Comparison of ENCODE assay signal across 8 cellular contexts in genomic region chr1:53220962-53221286, GRCh38. TPM values are rescaled to one million over a fixed set of nuclear protein-coding genes. Genes with fewer than 3 reads are reported as not detected.
A peak's percentile ranks its signal among the peaks of the same experiment; 100 is the strongest.
DNase-seq lines count a peak whose midpoint lies in the region; ATAC-seq and TF ChIP-seq lines count a peak whose summit lies in the region.

No MANE protein-coding gene starts in this region.

- intact Hi-C loops in posterior vena cava (cut with DNase I), result no loop called here

- H3K4me3 Mint-ChIP-seq in activated naive CD4-positive, alpha-beta T cell treated with anti-CD3 and anti-CD28 coated beads, Interleukin-2, amount 10 ng/mL, durations not matched to agents 7 days and 5 days, result peak overlapping the region; percentile 87
- H3K4me3 Mint-ChIP-seq in brain, result peak overlapping the region; percentile 87 to 94 (median 94)

- 48 to 49% methylated on average over 3 of the region's 3 CpGs for WGBS in lung, 2 donors
- WGBS in upper lobe of left lung, 2 donors, result 46 to 54% methylated on average over 3 of the region's 3 CpGs

- H3K27me3 ChIP-seq in lung (ENCODE audit: control insufficient read depth, insufficient read depth) (no peaks in the 10 kb centered on the region), upper lobe of left lung (no peaks in the 10 kb centered on the region)

- H3K27me3 Mint-ChIP-seq in activated naive CD4-positive, alpha-beta T cell treated with anti-CD3 and anti-CD28 coated beads, Interleukin-2, amount 10 ng/mL, durations not matched to agents 7 days and 5 days, result no peaks in the 10 kb centered on the region
- H3K27me3 Mint-ChIP-seq in brain, result peaks cover 14% of the 10 kb centered on the region

- H3K36me3 Mint-ChIP-seq in activated naive CD4-positive, alpha-beta T cell treated with anti-CD3 and anti-CD28 coated beads, Interleukin-2, amount 10 ng/mL, durations not matched to agents 7 days and 5 days, result peaks cover 4% of the 10 kb centered on the region
- peaks cover 8% of the 10 kb centered on the region for H3K36me3 Mint-ChIP-seq in brain

- no peaks in the 10 kb centered on the region for H3K9me3 ChIP-seq in lung (ENCODE audit: control insufficient read depth in 2 of 2, insufficient read depth in 1 of 2, low read length in 1 of 2)
- H3K9me3 ChIP-seq in upper lobe of left lung, result no peaks in the 10 kb centered on the region

- H3K36me3 ChIP-seq in lung (ENCODE audit: control insufficient read depth in 2 of 2, insufficient read depth in 2 of 2, low read length in 2 of 2) (peaks cover 2 to 9% of the 10 kb centered on the region in 2 donors), upper lobe of left lung (peaks cover 0 to 29% (median 11%) of the 10 kb centered on the region in 4 donors)

- H3K4me3 ChIP-seq in lung (peak overlapping the region; percentile 52), upper lobe of left lung (peak overlapping the region; percentile 59 to 85 (median 72))

- no peak for ATAC-seq in lung (ENCODE audit: insufficient read depth, low FRiP score)
- ATAC-seq in upper lobe of left lung (ENCODE audit: low FRiP score in 2 of 2), result no peak
- ATAC-seq in HG03280 (IDR thresholded peaks at IDR 0.05; ENCODE audit: unreplicated experiment), result no peak
- no peak for ATAC-seq in GM18498 (IDR thresholded peaks at IDR 0.05; ENCODE audit: unreplicated experiment)

- CTCF ChIA-PET in activated naive CD4-positive, alpha-beta T cell treated with anti-CD3 and anti-CD28 coated beads, Interleukin-2, amount 10 ng/mL, durations not matched to agents 7 days and 5 days (lab: Charles Lee), result no interaction called here

- TF ChIP-seq EP300 in upper lobe of left lung (IDR thresholded peaks at IDR 0.05), result no peak

- no peaks in the 10 kb centered on the region for H3K9me3 Mint-ChIP-seq in activated naive CD4-positive, alpha-beta T cell treated with anti-CD3 and anti-CD28 coated beads, Interleukin-2, amount 10 ng/mL, durations not matched to agents 7 days and 5 days
- no peaks in the 10 kb centered on the region for H3K9me3 Mint-ChIP-seq in brain

- H3K4me1 ChIP-seq in lung (ENCODE audit: control insufficient read depth in 2 of 2, insufficient read depth in 2 of 2, low read length in 2 of 2) (peaks cover 3% of the 10 kb centered on the region in 2 donors), upper lobe of left lung (peaks cover 8 to 17% (median 15%) of the 10 kb centered on the region in 4 donors)

- H3K27ac Mint-ChIP-seq in activated naive CD4-positive, alpha-beta T cell treated with anti-CD3 and anti-CD28 coated beads, Interleukin-2, amount 10 ng/mL, durations not matched to agents 7 days and 5 days, result peak overlapping the region; percentile 96
- peak overlapping the region; percentile 97 to 99 (median 99) for H3K27ac Mint-ChIP-seq in brain

- H3K4me1 Mint-ChIP-seq in activated naive CD4-positive, alpha-beta T cell treated with anti-CD3 and anti-CD28 coated beads, Interleukin-2, amount 10 ng/mL, durations not matched to agents 7 days and 5 days, result peaks cover 25% of the 10 kb centered on the region
- peaks cover 29% of the 10 kb centered on the region for H3K4me1 Mint-ChIP-seq in brain

- H3K27ac ChIP-seq in lung (ENCODE audit: low read depth in 1 of 2, low read length in 1 of 2), result peak overlapping the region; percentile 96 to 99
- peak overlapping the region; percentile 90 to 100 (median 96) for H3K27ac ChIP-seq in upper lobe of left lung

- TF ChIP-seq CTCF in brain (conservative IDR thresholded peaks at IDR 0.05) (no peak), lung (IDR thresholded peaks at IDR 0.05; ENCODE audit: control extremely low read depth, extremely low read depth) (no peak), upper lobe of left lung (IDR thresholded peaks at IDR 0.05) (no peak)

- no peak for DNase-seq in activated naive CD4-positive, alpha-beta T cell treated with anti-CD3 and anti-CD28 coated beads, Interleukin-2, amount 10 ng/mL, durations not matched to agents 7 days and 5 days
- no peak for DNase-seq in activated naive CD4-positive, alpha-beta T cell (lab: John Stamatoyannopoulos, UW)
- DNase-seq in lung (ENCODE audit: low spot score) (no peak), upper lobe of left lung (no peak), posterior vena cava (ENCODE audit: low spot score) (no peak)

- TF ChIP-seq POLR2A in upper lobe of left lung (IDR thresholded peaks at IDR 0.05), result no peak

RNA-seq across cellular contexts. Expression of gene CZIB, which starts 0.5 kb away (rescaled TPM):
- polyA plus RNA-seq in brain (ENCODE audit: insufficient read depth, low read depth, low replicate concordance) (79.1 TPM), lung (10 to 100 TPM; 53.6 to 86.5 TPM)
- total RNA-seq in lung (10 to 100 TPM; 39.1 to 52.3 TPM), upper lobe of left lung (10 to 100 TPM; 28.0 to 61.3 (median 42.4) TPM), posterior vena cava (10 to 100 TPM; 49.4 to 72.5 TPM)

RNA-seq across cellular contexts. Expression of gene MAGOH, which starts 17.4 kb away (rescaled TPM):
- 54.8 TPM for polyA plus RNA-seq in brain (ENCODE audit: insufficient read depth, low read depth, low replicate concordance)
- 10 to 100 TPM; 33.0 to 34.1 TPM for total RNA-seq in lung
- polyA plus RNA-seq in lung, result 100 to 1,000 TPM in 1 of 2 donors, 10 to 100 TPM in 1; 83.0 to 141 TPM
- total RNA-seq in upper lobe of left lung, result 10 to 100 TPM; 18.6 to 49.8 (median 33.8) TPM
- total RNA-seq in posterior vena cava, result 10 to 100 TPM; 24.0 to 32.2 TPM

RNA-seq across cellular contexts. Expression of gene CPT2, which starts 24.3 kb away (rescaled TPM):
- polyA plus RNA-seq in brain (ENCODE audit: insufficient read depth, low read depth, low replicate concordance), result 21.5 TPM
- total RNA-seq in lung, result 10 to 100 TPM; 16.3 to 26.4 TPM
- polyA plus RNA-seq in lung, result 10 to 100 TPM; 11.5 to 21.1 TPM
- total RNA-seq in upper lobe of left lung, result 10 to 100 TPM; 16.8 to 39.2 (median 27.6) TPM
- total RNA-seq in posterior vena cava, result 10 to 100 TPM in 1 of 2 donors, 1 to 10 TPM in 1; 9.6 to 16.6 TPM
